34 cellular contexts compared by ENCODE assay signal in genomic region chr1:109034382-109034781, GRCh38.
"Had no signal": no experiment of that assay in that cellular context is flagged by ENCODE, and none has a peak within 500 bp of the region (broad histone marks: within the 10 kb centered on the region; RNA-seq: fewer than 3 reads in every experiment).

No MANE protein-coding gene starts in this region.

- H3K4me3 Mint-ChIP-seq: activated CD4-positive, alpha-beta memory T cell treated with anti-CD3 and anti-CD28 coated beads, Interleukin-2, amount 10 ng/mL, durations not matched to agents 7 days and 5 days; activated naive CD4-positive, alpha-beta T cell treated with anti-CD3 and anti-CD28 coated beads, Interleukin-2, amount 50 U/mL, for 24 hours; activated naive CD8-positive, alpha-beta T cell treated with anti-CD3 and anti-CD28 coated beads, Interleukin-2, amount 10 ng/mL, durations not matched to agents 7 days and 5 days; activated T-cell treated with anti-CD3 and anti-CD28 coated beads, Interleukin-2, amount 50 U/mL, for 24 hours had no signal

- H3K27ac ChIP-seq: ascending aorta, breast epithelium, PC-9, VCaP had no signal

- H3K27me3 ChIP-seq: ascending aorta, breast epithelium, MG63 had no signal

- H3K4me3 ChIP-seq: ascending aorta, breast epithelium, MG63, PC-9 had no signal

- H3K27me3 Mint-ChIP-seq: activated CD4-positive, alpha-beta memory T cell treated with anti-CD3 and anti-CD28 coated beads, Interleukin-2, amount 10 ng/mL, durations not matched to agents 7 days and 5 days; activated naive CD4-positive, alpha-beta T cell treated with anti-CD3 and anti-CD28 coated beads, Interleukin-2, amount 50 U/mL, for 24 hours; activated naive CD8-positive, alpha-beta T cell treated with anti-CD3 and anti-CD28 coated beads, Interleukin-2, amount 10 ng/mL, durations not matched to agents 7 days and 5 days; activated T-cell treated with anti-CD3 and anti-CD28 coated beads, Interleukin-2, amount 50 U/mL, for 24 hours had no signal

- H3K9me3 ChIP-seq: ascending aorta, breast epithelium, MG63 had no signal

- H3K9me3 Mint-ChIP-seq: activated CD4-positive, alpha-beta memory T cell treated with anti-CD3 and anti-CD28 coated beads, Interleukin-2, amount 10 ng/mL, durations not matched to agents 7 days and 5 days; activated naive CD4-positive, alpha-beta T cell treated with anti-CD3 and anti-CD28 coated beads, Interleukin-2, amount 50 U/mL, for 24 hours; activated naive CD8-positive, alpha-beta T cell treated with anti-CD3 and anti-CD28 coated beads, Interleukin-2, amount 10 ng/mL, durations not matched to agents 7 days and 5 days; activated T-cell treated with anti-CD3 and anti-CD28 coated beads, Interleukin-2, amount 50 U/mL, for 24 hours; activated T-helper 2 cell treated with anti-CD3 and anti-CD28 coated beads, Interferon-gamma antibody, Interleukin-2, Interleukin-4, amounts not matched to agents 10 μg/mL and 5 μg/mL and 100 μg/mL, durations not matched to agents 14 hours and 24 hours and 36 hours had no signal

- H3K4me1 ChIP-seq: ascending aorta, breast epithelium had no signal

- DNase-seq: activated CD4-positive, alpha-beta memory T cell treated with anti-CD3 and anti-CD28 coated beads, Interleukin-2, amount 10 ng/mL, durations not matched to agents 7 days and 5 days; activated CD4-positive, alpha-beta T cell treated with anti-CD3 and anti-CD28 coated beads for 1 hour; activated CD4-positive, alpha-beta T cell treated with anti-CD3 and anti-CD28 coated beads for 48 hours; activated CD4-positive, CD25-positive, alpha-beta regulatory T cell; activated CD8-positive, alpha-beta memory T cell treated with anti-CD3 and anti-CD28 coated beads for 24 hours; activated gamma-delta T cell; activated naive CD4-positive, alpha-beta T cell treated with Interleukin-2 at 50 U/mL for 16 hours; activated naive CD8-positive, alpha-beta T cell treated with anti-CD3 and anti-CD28 coated beads, Interleukin-2, amount 10 ng/mL, durations not matched to agents 7 days and 5 days; activated T-cell treated with anti-CD3 and anti-CD28 coated beads, Interleukin-2, amount 50 U/mL, for 24 hours; amygdala; Kasumi-1; MG63; NCI-H1048; NCI-H1105 treated with DMSO at 0.1 percent for 48 hours; NCI-H1436; NCI-H1694; NCI-H1930; NCI-H2081 treated with DMSO at 0.1 percent for 48 hours; NCI-H226; NCI-H446 treated with DMSO at 0.1 percent for 48 hours; NCI-H524; NCI-H69; NK-92 treated with Interleukin-12 subunit alpha and Interleukin-12 subunit beta, amount 100 ng/mL, for 24 hours; PC-9; Right ventricle myocardium superior; SW 1271; T-helper 1 cell; T-helper 2 cell; T-helper 9 cell had no signal

- H3K27ac Mint-ChIP-seq: activated CD4-positive, alpha-beta memory T cell treated with anti-CD3 and anti-CD28 coated beads, Interleukin-2, amount 10 ng/mL, durations not matched to agents 7 days and 5 days; activated naive CD4-positive, alpha-beta T cell treated with anti-CD3 and anti-CD28 coated beads, Interleukin-2, amount 50 U/mL, for 24 hours; activated naive CD8-positive, alpha-beta T cell treated with anti-CD3 and anti-CD28 coated beads, Interleukin-2, amount 10 ng/mL, durations not matched to agents 7 days and 5 days; activated T-cell treated with anti-CD3 and anti-CD28 coated beads, Interleukin-2, amount 50 U/mL, for 24 hours; activated T-helper 2 cell treated with anti-CD3 and anti-CD28 coated beads, Interferon-gamma antibody, Interleukin-2, Interleukin-4, amounts not matched to agents 10 μg/mL and 5 μg/mL and 100 μg/mL, durations not matched to agents 14 hours and 24 hours and 36 hours had no signal

- H3K4me1 Mint-ChIP-seq: activated naive CD4-positive, alpha-beta T cell treated with anti-CD3 and anti-CD28 coated beads, Interleukin-2, amount 50 U/mL, for 24 hours had no signal

- H3K4me2 ChIP-seq: PC-9 had no signal

- H3K36me3 Mint-ChIP-seq: activated naive CD8-positive, alpha-beta T cell treated with anti-CD3 and anti-CD28 coated beads, Interleukin-2, amount 10 ng/mL, durations not matched to agents 7 days and 5 days had no signal

- H3K36me3 ChIP-seq: ascending aorta, breast epithelium had no signal
